Comparison of ENCODE assay signal across 1 cellular context in genomic region chr22:30829901-30830550, GRCh38.
TF ChIP-seq lines count a peak whose summit lies in the region.

No MANE protein-coding gene starts in this region.

TF ChIP-seq in SK-N-SH, 30 proteins besides CTCF, POLR2A, EP300 and RAD21 (continued from another document):
- peak; percentile 77; the same call in 1 of the 2 replicates for TF ChIP-seq REST (IDR thresholded peaks at IDR 0.05; ENCODE audit: low read depth, low read length)
- TF ChIP-seq IRF3 (IDR thresholded peaks at IDR 0.05; ENCODE audit: low read depth, low read length), result no peak
- TF ChIP-seq ZBTB33 (IDR thresholded peaks at IDR 0.05; ENCODE audit: borderline replicate concordance, low read depth), result no peak
- TF ChIP-seq RCOR1 (IDR thresholded peaks at IDR 0.05; ENCODE audit: low read length), result no peak
- TF ChIP-seq RFX5 (IDR thresholded peaks at IDR 0.05; ENCODE audit: low read length), result no peak
- TF ChIP-seq FOXM1 (IDR thresholded peaks at IDR 0.05; ENCODE audit: low read depth), result no peak
- TF ChIP-seq CHD2 (IDR thresholded peaks at IDR 0.05; ENCODE audit: low read length, partially characterized antibody), result no peak
- peak; percentile 11; the same call in 1 of the 2 replicates for TF ChIP-seq ELF1 (IDR thresholded peaks at IDR 0.05)
- no peak for TF ChIP-seq YY1 (IDR thresholded peaks at IDR 0.05; ENCODE audit: low read depth)
